In genomic region chr17:32719702-32720101, GRCh38 we compare ENCODE assay signal across 14 cellular contexts.
DNase-seq lines count a peak whose midpoint lies in the region; ATAC-seq and TF ChIP-seq lines count a peak whose summit lies in the region.
"Had no signal": no experiment of that assay in that cellular context is flagged by ENCODE, and none has a peak within 500 bp of the region (broad histone marks: within the 10 kb centered on the region; RNA-seq: fewer than 3 reads in every experiment).

No MANE protein-coding gene starts in this region.

- ATAC-seq in HG02973 (IDR thresholded peaks at IDR 0.05; ENCODE audit: unreplicated experiment) (no peak), esophagus mucosa (no peak), foreskin keratinocyte (no peak)
- ATAC-seq: A549; CD8-positive, alpha-beta T cell; GM23338 had no signal

- no peaks in the 10 kb centered on the region for H3K4me1 ChIP-seq in foreskin keratinocyte
- H3K4me1 ChIP-seq: A549 had no signal

- H3K27ac ChIP-seq in substantia nigra (ENCODE audit: low read depth, low read length, poor library complexity, severe bottlenecking): peak overlapping the region; percentile 46
- no peak overlapping the region for H3K27ac ChIP-seq in foreskin keratinocyte
- H3K27ac ChIP-seq: A549, HL-60 had no signal

- TF ChIP-seq CTCF in foreskin keratinocyte (conservative IDR thresholded peaks at IDR 0.05): no peak

- H3K27me3 ChIP-seq in foreskin keratinocyte: no peaks in the 10 kb centered on the region

- DNase-seq in globus pallidus (ENCODE audit: low spot score) (peak; percentile 84), midbrain (lab: John Stamatoyannopoulos, UW) (peak; percentile 72), substantia nigra (lab: John Stamatoyannopoulos, UW) (peak in 11 of 49 donors; percentile 9 to 51 (median 22)), foreskin keratinocyte (no peak)
- DNase-seq: CD8-positive, alpha-beta T cell; COR-L47; DND-41; GDM1; H7 had no signal

Comparison
In these comparisons a context has a peak if more than half of its experiments do, and no peak if none do; other contexts are left out.
1. DNase-seq: peak in globus pallidus (single experiment) and midbrain (single experiment); none in foreskin keratinocyte (0 of 2).